Comparison of ENCODE assay signal across 8 cellular contexts in the genomic region with DNA sequence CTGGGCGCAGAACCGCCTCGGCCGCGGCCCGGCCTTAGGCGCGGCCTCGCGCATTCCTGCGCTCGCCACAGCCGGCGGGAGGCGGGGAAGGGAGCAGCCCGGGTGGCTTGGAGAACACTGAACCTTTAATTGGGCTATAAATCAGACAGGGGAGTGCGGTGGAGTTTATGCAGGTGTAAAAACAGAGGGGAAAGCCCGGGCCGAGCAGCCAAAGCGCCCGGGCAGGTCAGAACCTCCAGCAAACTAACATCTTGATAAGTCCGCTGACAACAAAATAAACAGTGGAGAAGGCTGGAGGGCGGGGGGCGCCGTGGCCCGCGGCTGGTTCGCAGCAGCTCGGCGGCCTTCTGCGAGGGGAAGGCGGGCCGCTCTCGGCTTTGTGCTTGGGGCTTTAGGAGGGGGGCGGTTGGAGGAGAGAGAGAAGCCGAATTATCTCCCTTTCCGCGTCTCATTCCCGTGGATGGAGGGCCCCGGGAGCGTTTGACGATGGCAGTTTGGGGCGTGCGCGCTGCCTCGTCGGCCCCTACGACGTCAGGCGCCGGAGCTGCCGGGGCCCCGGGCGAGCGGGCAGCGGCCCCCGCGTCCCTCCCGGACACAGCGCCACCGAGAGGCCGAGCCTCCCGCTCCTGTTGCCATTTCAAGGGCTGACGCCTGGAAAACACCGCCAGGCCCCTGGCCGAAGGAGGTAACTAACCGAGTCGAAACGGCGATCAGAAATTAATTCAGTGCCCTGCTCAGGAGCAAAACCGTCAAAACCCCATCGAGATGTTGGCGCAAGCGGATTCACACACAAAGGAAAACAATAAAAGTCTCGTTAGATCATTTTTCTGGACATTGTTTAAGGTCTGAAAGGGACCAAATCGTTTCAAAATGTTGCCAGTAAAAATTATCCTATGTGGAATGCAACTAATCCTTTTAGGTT. TPM values are rescaled to one million over a fixed set of nuclear protein-coding genes. Genes with fewer than 3 reads are reported as not detected.
A peak's percentile ranks its signal among the peaks of the same experiment; 100 is the strongest.
DNase-seq lines count a peak whose midpoint lies in the region; ATAC-seq, FAIRE-seq and TF ChIP-seq lines count a peak whose summit lies in the region.

No MANE protein-coding gene starts in this region.

- peak overlapping the region in 2 of 3 donors; percentile 9 to 56 for H3K4me3 Mint-ChIP-seq in T-cell

- H3K9me3 ChIP-seq in cardiac muscle cell (ENCODE audit: low read depth) (no peaks in the 10 kb centered on the region), psoas muscle (no peaks in the 10 kb centered on the region)

- no peak overlapping the region for H3K27ac ChIP-seq in cardiac muscle cell
- H3K27ac ChIP-seq in psoas muscle = no peak overlapping the region

- peak overlapping the region in 1 of 2 donors; percentile 23 for H3K27ac Mint-ChIP-seq in T-cell

- ATAC-seq in T-cell (replicated peaks in 1 of 4) (peak in 2 of 4 experiments; percentile 32 to 46), psoas muscle (peak in 3 of 4 donors; percentile 25 to 62 (median 60))

- peaks cover 83 to 86% of the 10 kb centered on the region in 2 donors for H3K27me3 Mint-ChIP-seq in T-cell

- intact Hi-C loops in cardiac septum (cut with DNase I) (no loop called here), psoas muscle (cut with DNase I) (no loop called here)

- DNase-seq in cardiac muscle cell (ENCODE audit: low read depth in 1 of 2, low spot score in 1 of 2) (peak in 1 of 2 donors; percentile 65), cardiac septum (ENCODE audit: low spot score) (no peak), T-cell (peak in 1 of 34 experiments; percentile 8), fibroblast of villous mesenchyme (ENCODE audit: low read depth) (peak; percentile 15), psoas muscle (peak; percentile 59 to 61), NCI-H345 (lab: John Stamatoyannopoulos, UW) (no peak), urothelium cell line (ENCODE audit: low spot score) (no peak), SIG-M5 treated with dmso at 0.1 percent for 504 hours (lab: John Stamatoyannopoulos, UW; ENCODE audit: unreplicated experiment) (no peak)

- peaks cover 6 to 16% (median 9%) of the 10 kb centered on the region in 3 donors for H3K4me1 Mint-ChIP-seq in T-cell

- WGBS in psoas muscle, 3 donors = 3% methylated on average over 73 to 76 of the region's 76 CpGs

- POLR2A ChIA-PET in T-cell (lab: Charles Lee) = no interaction called here

- CTCF ChIA-PET in T-cell (lab: Charles Lee) = no interaction called here

- H3K4me1 ChIP-seq in cardiac muscle cell (ENCODE audit: low read depth) = no peaks in the 10 kb centered on the region
- H3K4me1 ChIP-seq in psoas muscle = peaks cover 5% of the 10 kb centered on the region

- H3K36me3 ChIP-seq in cardiac muscle cell (no peaks in the 10 kb centered on the region), psoas muscle (ENCODE audit: insufficient read depth in 1 of 2, low read depth in 1 of 2) (no peaks in the 10 kb centered on the region)

- FAIRE-seq in urothelium cell line (lab: Jason Lieb, UNC) = no peak

- TF ChIP-seq CTCF in cardiac muscle cell (IDR thresholded peaks at IDR 0.05; ENCODE audit: low read depth, low read length) (peak; percentile 6), fibroblast of villous mesenchyme (IDR thresholded peaks at IDR 0.05; ENCODE audit: insufficient read depth, low read depth, low read length) (peak; percentile 24), psoas muscle (IDR thresholded peaks at IDR 0.05) (no peak)

- H3K36me3 Mint-ChIP-seq in T-cell = no peaks in the 10 kb centered on the region

- H3K4me3 ChIP-seq in cardiac muscle cell (peak overlapping the region; percentile 18), fibroblast of villous mesenchyme (ENCODE audit: low read depth, low read length) (peak overlapping the region; percentile 21), psoas muscle (peak overlapping the region; percentile 47)

- H3K27me3 ChIP-seq in cardiac muscle cell = peaks cover 99% of the 10 kb centered on the region
- H3K27me3 ChIP-seq in psoas muscle (ENCODE audit: insufficient read depth in 3 of 3, low read length in 2 of 3) = peaks cover 36 to 99% (median 36%) of the 10 kb centered on the region in 3 donors

- H3K9me3 Mint-ChIP-seq in T-cell = no peaks in the 10 kb centered on the region

RNA-seq across cellular contexts. Expression of gene FOXD1, which starts 11.2 kb away (rescaled TPM):
- 0.11 TPM in 1 of 2 replicates, not detected in the other for total RNA-seq in cardiac muscle cell
- 0.28 TPM in 1 of 2 replicates, not detected in the other for polyA plus RNA-seq in cardiac muscle cell
- total RNA-seq in cardiac septum = 0.54 TPM
- total RNA-seq in T-cell = under 1 TPM in 3 of 5 donors, not detected in 2; 0.20 to 0.68 (median 0.39) TPM
- total RNA-seq in fibroblast of villous mesenchyme = 2.2 and 6.1 TPM in 2 replicates
- total RNA-seq in psoas muscle = under 1 TPM in 3 of 4 donors, not detected in 1; 0.36 to 0.94 (median 0.71) TPM
- under 1 TPM; 0.15 to 0.29 (median 0.17) TPM for polyA plus RNA-seq in psoas muscle

Comparison
In these comparisons a context has a peak if more than half of its experiments do, and no peak if none do; other contexts are left out.
1. DNase-seq: peak in fibroblast of villous mesenchyme (single experiment) and psoas muscle (2 of 2); none in cardiac septum (single experiment), NCI-H345 (single experiment), urothelium cell line (single experiment) and SIG-M5 treated with dmso at 0.1 percent for 504 hours (single experiment).
2. Peak in every context shown above with its lines, with median percentiles within 50 percentile points of each other: H3K4me3 ChIP-seq.